Comparison of ENCODE assay signal across 8 cellular contexts in the genomic region with DNA sequence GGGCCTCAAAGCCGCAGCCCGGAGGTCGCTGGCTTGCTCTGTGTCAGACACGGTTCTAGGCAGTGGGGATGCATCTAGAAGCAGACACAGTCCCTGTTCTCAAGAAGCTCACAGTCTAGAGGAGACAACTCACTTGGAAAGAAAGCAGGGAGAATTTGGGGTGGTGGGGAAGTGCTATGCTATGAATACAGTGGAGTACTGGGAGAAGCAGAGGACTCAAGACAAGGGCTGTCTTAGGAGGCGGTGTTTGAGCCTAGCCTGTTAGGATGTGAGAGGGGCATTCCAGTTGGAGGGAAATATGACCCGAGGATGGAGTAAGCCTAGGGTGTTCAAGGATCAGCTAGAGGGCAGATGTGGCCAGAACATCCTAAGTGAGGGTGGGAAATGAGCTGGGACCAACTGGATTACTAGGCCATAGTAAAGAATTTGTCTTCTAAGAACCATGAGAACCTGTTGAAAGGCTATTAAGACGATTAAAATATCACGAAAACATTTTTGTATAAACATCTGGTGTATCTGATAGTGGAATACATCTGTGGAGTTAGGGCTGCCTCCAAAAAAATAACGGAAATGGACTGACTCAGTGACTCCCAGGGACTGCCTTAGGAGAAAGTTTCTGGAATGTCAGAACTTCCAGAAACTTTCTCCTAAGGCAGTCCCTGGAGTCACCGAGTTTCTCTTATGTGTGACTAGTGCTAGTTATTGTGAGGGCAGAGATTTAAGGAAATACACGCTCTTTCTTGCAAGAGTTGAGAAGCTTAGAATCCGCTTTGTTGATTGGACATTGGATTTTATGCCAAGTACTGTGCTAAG. TPM values are rescaled to one million over a fixed set of nuclear protein-coding genes. Genes with fewer than 3 reads are reported as not detected.
A peak's percentile ranks its signal among the peaks of the same experiment; 100 is the strongest.
DNase-seq lines count a peak whose midpoint lies in the region; ATAC-seq and TF ChIP-seq lines count a peak whose summit lies in the region.

No MANE protein-coding gene starts in this region.

- H3K4me1 ChIP-seq in PC-3 (ENCODE audit: insufficient read depth, low read length): peaks cover 24% of the 10 kb centered on the region
- H3K4me1 ChIP-seq in lower lobe of right lung: peaks cover 27% of the 10 kb centered on the region
- H3K4me1 ChIP-seq in thyroid gland: peaks cover 10 to 22% of the 10 kb centered on the region in 2 donors

- H3K9me3 ChIP-seq in PC-3 (ENCODE audit: low read length) (no peaks in the 10 kb centered on the region), lower lobe of right lung (no peaks in the 10 kb centered on the region), thyroid gland (no peaks in the 10 kb centered on the region)

- peak; percentile 19 for ATAC-seq in GM18858 (IDR thresholded peaks at IDR 0.05; ENCODE audit: unreplicated experiment)
- peak; percentile 21 for ATAC-seq in HG03108 (IDR thresholded peaks at IDR 0.05; ENCODE audit: unreplicated experiment)
- ATAC-seq in PC-3: peak; percentile 32
- peak; percentile 25 to 42 for ATAC-seq in lower lobe of right lung

- peak overlapping the region; percentile 92 for H2AFZ ChIP-seq in PC-3 (ENCODE audit: low read length)

- no peaks in the 10 kb centered on the region for H3F3A ChIP-seq in PC-3 (ENCODE audit: low read length, unreplicated experiment)

- peaks cover 31% of the 10 kb centered on the region for H4K20me1 ChIP-seq in PC-3 (ENCODE audit: low read length)

- H3K36me3 ChIP-seq in PC-3 (ENCODE audit: low read depth, low read length) (no peaks in the 10 kb centered on the region), lower lobe of right lung (peaks cover 13% of the 10 kb centered on the region), thyroid gland (no peaks in the 10 kb centered on the region)

- H3K27me3 ChIP-seq in PC-3 (ENCODE audit: low read length): no peaks in the 10 kb centered on the region
- no peaks in the 10 kb centered on the region for H3K27me3 ChIP-seq in dorsolateral prefrontal cortex
- H3K27me3 ChIP-seq in lower lobe of right lung (ENCODE audit: low read depth): no peaks in the 10 kb centered on the region
- H3K27me3 ChIP-seq in thyroid gland: no peaks in the 10 kb centered on the region

- 33 to 36% methylated on average over 12 of the region's 12 CpGs for WGBS in thyroid gland, 2 donors

- peak; percentile 30 for DNase-seq in AG20443 (ENCODE audit: low spot score)
- DNase-seq in PC-3: peak; percentile 9
- no peak for DNase-seq in dorsolateral prefrontal cortex
- DNase-seq in lower lobe of right lung: no peak
- peak; percentile 8 to 9 for DNase-seq in thyroid gland
- no peak for DNase-seq in activated CD8-positive, alpha-beta memory T cell treated with anti-CD3 and anti-CD28 coated beads, Interleukin-2, amount 50 U/mL, for 48 hours

- peak overlapping the region; percentile 98 for H3K4me2 ChIP-seq in PC-3 (ENCODE audit: low read length)

- H3K27ac ChIP-seq in PC-3 (ENCODE audit: low read length): peak overlapping the region; percentile 82
- peak overlapping the region; percentile 49 to 96 (median 90) for H3K27ac ChIP-seq in dorsolateral prefrontal cortex
- peak overlapping the region; percentile 89 for H3K27ac ChIP-seq in lower lobe of right lung
- peak overlapping the region; percentile 47 to 98 (median 94) for H3K27ac ChIP-seq in thyroid gland

- no peak for TF ChIP-seq POLR2A in thyroid gland (IDR thresholded peaks at IDR 0.05)

- peak overlapping the region; percentile 96 for H3K9ac ChIP-seq in PC-3 (ENCODE audit: low read length)

- no peak for TF ChIP-seq CTCF in PC-3 (conservative IDR thresholded peaks at IDR 0.05; ENCODE audit: low read depth, low read length)
- TF ChIP-seq CTCF in dorsolateral prefrontal cortex (IDR thresholded peaks at IDR 0.05 in 54 of 56, conservative IDR thresholded peaks at IDR 0.05 in 2 of 56; ENCODE audit: low read depth in 1 of 56, partially characterized antibody in 56 of 56): peak in 2 of 56 donors; percentile 10 to 11
- no peak for TF ChIP-seq CTCF in lower lobe of right lung (IDR thresholded peaks at IDR 0.05)
- no peak for TF ChIP-seq CTCF in thyroid gland (IDR thresholded peaks at IDR 0.05)

- peaks cover 75% of the 10 kb centered on the region for H3K79me2 ChIP-seq in PC-3 (ENCODE audit: low read length)

- H3K4me3 ChIP-seq in PC-3 (ENCODE audit: low read length) (peak overlapping the region; percentile 91), dorsolateral prefrontal cortex (peak overlapping the region; percentile 63 to 100 (median 93)), lower lobe of right lung (peak overlapping the region; percentile 83), thyroid gland (replicated peaks in 1 of 3) (peak overlapping the region; percentile 3 to 98 (median 37))

- no peaks in the 10 kb centered on the region for H3K9me2 ChIP-seq in PC-3 (replicated peaks; ENCODE audit: low read length)

- CTCF ChIA-PET in PC-3 (lab: Charles Lee): no interaction called here

- BruUV-seq in PC-3 (replicated peaks; lab: Mats Ljungman, UMichigan): no TSS peak

- POLR2A ChIA-PET in PC-3 (lab: Charles Lee; ENCODE audit: unreplicated experiment): no interaction called here

- intact Hi-C loops in PC-3 (cut with micrococcal nuclease): loop anchor here (10.0 kb wide), 1 partner anchor 55 kb away; no protein-coding TSS in a partner anchor
- intact Hi-C loops in dorsolateral prefrontal cortex (cut with DNase I): loop anchor here in 1 of 2 donors (2.0 to 10.0 kb wide), 2 partner anchors 39 to 1345 kb away; a partner anchor contains a TSS
- intact Hi-C loops in lower lobe of right lung (cut with DNase I): no loop called here
- intact Hi-C loops in thyroid gland (cut with DNase I): no loop called here

RNA-seq across cellular contexts. Expression of a gene that starts 1.1 kb away (rescaled TPM):
- total RNA-seq in PC-3 (2014; rRNA removed) (15.3 and 22.7 TPM in 2 replicates), dorsolateral prefrontal cortex (100 to 1,000 TPM in 14 of 120 experiments, 10 to 100 TPM in 106; 55.3 to 116 (median 83.1) TPM), lower lobe of right lung (58.6 TPM), thyroid gland (10 to 100 TPM; 30.7 to 54.4 (median 42.6) TPM)

Comparison
In these comparisons a context has a peak if more than half of its experiments do, and no peak if none do; other contexts are left out.
1. DNase-seq: peak in AG20443 (single experiment), PC-3 (single experiment) and thyroid gland (2 of 2); none in dorsolateral prefrontal cortex (0 of 10), lower lobe of right lung (single experiment) and activated CD8-positive, alpha-beta memory T cell treated with anti-CD3 and anti-CD28 coated beads, Interleukin-2, amount 50 U/mL, for 48 hours (single experiment).
2. H3K4me3 ChIP-seq: peak in every context shown above with its lines; median percentile 93 in dorsolateral prefrontal cortex; 91 in PC-3; 83 in lower lobe of right lung; 37 in thyroid gland.
3. Peak in every context shown above with its lines, with median percentiles within 50 percentile points of each other: ATAC-seq and H3K27ac ChIP-seq.